In the genomic region with DNA sequence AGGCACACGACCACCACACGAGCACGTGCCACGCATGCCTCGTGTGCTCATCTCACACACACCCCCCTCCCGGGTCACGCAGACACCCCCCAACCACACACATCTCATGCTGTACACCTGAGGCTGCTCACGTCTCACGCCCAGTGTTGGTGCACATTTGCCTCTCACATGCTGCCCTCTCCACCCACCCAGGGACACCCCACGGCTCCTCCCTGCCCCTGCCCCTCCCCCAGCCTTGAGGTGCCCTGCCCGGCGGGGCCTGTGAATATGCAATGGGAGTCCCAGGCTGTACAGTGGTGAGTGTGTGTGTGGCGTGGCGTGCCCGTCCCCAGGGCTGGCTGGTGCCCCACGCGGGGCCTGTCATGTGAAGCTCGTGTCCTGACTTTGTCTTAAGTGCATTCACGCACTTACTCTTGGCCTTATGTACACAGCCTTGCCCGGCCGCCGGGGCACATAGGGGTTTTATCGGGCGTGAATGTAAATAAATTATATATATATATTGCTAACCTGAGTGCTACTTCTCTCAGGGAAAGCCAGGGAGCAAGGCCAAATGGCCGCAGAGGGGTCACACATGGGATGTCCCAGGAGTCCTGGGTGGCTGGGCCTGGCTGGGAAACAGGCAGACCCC, we compare ENCODE assay signal across 30 cellular contexts. TPM values are rescaled to one million over a fixed set of nuclear protein-coding genes. Genes with fewer than 3 reads are reported as not detected.
"Had no signal": no experiment of that assay in that cellular context is flagged by ENCODE, and none has a peak within 500 bp of the region (broad histone marks: within the 10 kb centered on the region; RNA-seq: fewer than 3 reads in every experiment).

No MANE protein-coding gene starts in this region.

- H3K4me2 ChIP-seq: PC-9 had no signal

- H2AFZ ChIP-seq: PC-9 had no signal

- H3K4me3 ChIP-seq: ascending aorta, breast epithelium, PC-9, SJCRH30, SK-N-MC had no signal

- H3K9me3 ChIP-seq: ascending aorta, breast epithelium, SJCRH30 had no signal

- H3K27me3 ChIP-seq: ascending aorta had no signal

- ATAC-seq: activated CD8-positive, alpha-beta T cell treated with anti-CD3 and anti-CD28 coated beads, Interleukin-2, amount 10 ng/mL, durations not matched to agents 7 days and 5 days had no signal

- H3K36me3 ChIP-seq: ascending aorta, breast epithelium, SJCRH30, WERI-Rb-1 had no signal

- H3K27ac ChIP-seq: ascending aorta, breast epithelium, PC-9, RWPE1, SJCRH30, SK-N-MC, WERI-Rb-1 had no signal

- DNase-seq: activated CD4-positive, alpha-beta T cell treated with anti-CD3 and anti-CD28 coated beads, Interleukin-2, amount 10 ng/mL, durations not matched to agents 24 days and 14 days; activated CD4-positive, alpha-beta T cell treated with anti-CD3 and anti-CD28 coated beads, Interleukin-2, amount 50 U/mL, for 48 hours; activated CD4-positive, CD25-positive, alpha-beta regulatory T cell; activated CD8-positive, alpha-beta T cell treated with anti-CD3 and anti-CD28 coated beads, Interleukin-2, amount 10 ng/mL, durations not matched to agents 7 days and 5 days; activated gamma-delta T cell; activated naive CD4-positive, alpha-beta T cell treated with Interleukin-2 at 50 U/mL for 16 hours; activated naive CD8-positive, alpha-beta T cell treated with anti-CD3 and anti-CD28 coated beads, Interleukin-2, amount 10 ng/mL, durations not matched to agents 7 days and 5 days; activated T-cell treated with anti-CD3 and anti-CD28 coated beads, Interleukin-2, amount 50 U/mL, for 24 hours; amygdala; NCI-H1092 treated with DMSO at 0.1 percent for 48 hours; NCI-H1417; NCI-H146; NCI-H187; NCI-H2029 treated with DMSO at 0.1 percent for 48 hours; NCI-H2107; NCI-H2171; NCI-H510A; NCI-H526; NCI-H748 treated with DMSO at 0.1 percent for 48 hours; NK-92 treated with Interleukin-12 subunit alpha and Interleukin-12 subunit beta, amount 100 ng/mL, for 24 hours; SHP77; SJCRH30; T1000; WERI-Rb-1 had no signal

- H3K4me1 ChIP-seq: ascending aorta, breast epithelium, SJCRH30 had no signal

RNA-seq across cellular contexts. Expression of gene HK3, which starts 18.6 kb away (rescaled TPM):
- total RNA-seq: activated CD8-positive, alpha-beta T cell treated with anti-CD3 and anti-CD28 coated beads, Interleukin-2, amount 10 ng/mL, durations not matched to agents 7 days and 5 days; M059J; PC-9; SJCRH30 had no signal
